In genomic region chr17:77208217-77208808, GRCh38 we compare ENCODE assay signal across 8 cellular contexts.
A peak's percentile ranks its signal among the peaks of the same experiment; 100 is the strongest.
DNase-seq lines count a peak whose midpoint lies in the region; ATAC-seq, FAIRE-seq and TF ChIP-seq lines count a peak whose summit lies in the region.

No MANE protein-coding gene starts in this region.

- peak; percentile 37 for TF ChIP-seq CTCF in thoracic aorta (IDR thresholded peaks at IDR 0.05)
- TF ChIP-seq CTCF in RWPE1 (conservative IDR thresholded peaks at IDR 0.05; ENCODE audit: low read depth), result no peak

- H3K4me3 ChIP-seq in adipocyte (ENCODE audit: low read length) (no peak overlapping the region), thoracic aorta (no peak overlapping the region)

- POLR2A ChIA-PET in RWPE1 (lab: Yijun Ruan, JAX; ENCODE audit: low non-redundant PET), result no interaction called here

- DNase-seq in NCI-H2227 treated with DMSO at 0.1 percent for 48 hours (lab: John Stamatoyannopoulos, UW) (peak; percentile 62), NCI-H2227 (lab: John Stamatoyannopoulos, UW; ENCODE audit: unreplicated experiment) (no peak), adipocyte (ENCODE audit: low read depth) (peak; percentile 84), hypothalamus (lab: John Stamatoyannopoulos, UW) (peak in 27 of 51 donors; percentile 6 to 78 (median 42)), thoracic aorta (ENCODE audit: low spot score) (no peak), RWPE1 (ENCODE audit: low spot score) (no peak), GM19239 (ENCODE audit: insufficient read length, low spot score) (no peak)

- ATAC-seq in thoracic aorta (ENCODE audit: insufficient number of reproducible peaks, low FRiP score, low read depth) (no peak), HG03095 (IDR thresholded peaks at IDR 0.05; ENCODE audit: unreplicated experiment) (no peak)

- no peaks in the 10 kb centered on the region for H3K9me3 ChIP-seq in adipocyte (ENCODE audit: control insufficient read depth, low read length)
- no peaks in the 10 kb centered on the region for H3K9me3 ChIP-seq in thoracic aorta

- H3K27me3 ChIP-seq in adipocyte (replicated peaks; ENCODE audit: control insufficient read depth, insufficient read depth, low read length) (no peaks in the 10 kb centered on the region), thoracic aorta (replicated peaks; ENCODE audit: insufficient read depth) (no peaks in the 10 kb centered on the region)

- H3K4me1 ChIP-seq in adipocyte (ENCODE audit: control insufficient read depth, insufficient read depth, low read length) (peaks cover 13% of the 10 kb centered on the region), thoracic aorta (ENCODE audit: control insufficient read depth in 1 of 2, low read depth in 2 of 2) (peaks cover 0 to 13% of the 10 kb centered on the region in 2 donors)

- no peak for FAIRE-seq in GM19239 (lab: Jason Lieb, UNC)

- H3K36me3 ChIP-seq in adipocyte (ENCODE audit: control insufficient read depth, insufficient read depth, low read length, severe bottlenecking) (peaks cover 90% of the 10 kb centered on the region), thoracic aorta (peaks cover 66% of the 10 kb centered on the region)

- peak overlapping the region; percentile 58 for H3K9ac ChIP-seq in adipocyte (ENCODE audit: low read length)

- H3K27ac ChIP-seq in thoracic aorta (peak overlapping the region in 1 of 2 donors; percentile 20), RWPE1 (no peak overlapping the region)

- CTCF ChIA-PET in RWPE1 (lab: Yijun Ruan, JAX), result interaction anchor here (0.6 to 0.8 kb wide), 2 partner anchors 79 to 119 kb away, joined by 3 to 6 read pairs; no protein-coding TSS in a partner anchor

Comparison
In these comparisons a context has a peak if more than half of its experiments do, and no peak if none do; other contexts are left out.
1. DNase-seq: peak in NCI-H2227 treated with DMSO at 0.1 percent for 48 hours (single experiment), adipocyte (single experiment) and hypothalamus (27 of 51); none in NCI-H2227 (single experiment), thoracic aorta (single experiment), RWPE1 (single experiment) and GM19239 (single experiment).